In the genomic region with DNA sequence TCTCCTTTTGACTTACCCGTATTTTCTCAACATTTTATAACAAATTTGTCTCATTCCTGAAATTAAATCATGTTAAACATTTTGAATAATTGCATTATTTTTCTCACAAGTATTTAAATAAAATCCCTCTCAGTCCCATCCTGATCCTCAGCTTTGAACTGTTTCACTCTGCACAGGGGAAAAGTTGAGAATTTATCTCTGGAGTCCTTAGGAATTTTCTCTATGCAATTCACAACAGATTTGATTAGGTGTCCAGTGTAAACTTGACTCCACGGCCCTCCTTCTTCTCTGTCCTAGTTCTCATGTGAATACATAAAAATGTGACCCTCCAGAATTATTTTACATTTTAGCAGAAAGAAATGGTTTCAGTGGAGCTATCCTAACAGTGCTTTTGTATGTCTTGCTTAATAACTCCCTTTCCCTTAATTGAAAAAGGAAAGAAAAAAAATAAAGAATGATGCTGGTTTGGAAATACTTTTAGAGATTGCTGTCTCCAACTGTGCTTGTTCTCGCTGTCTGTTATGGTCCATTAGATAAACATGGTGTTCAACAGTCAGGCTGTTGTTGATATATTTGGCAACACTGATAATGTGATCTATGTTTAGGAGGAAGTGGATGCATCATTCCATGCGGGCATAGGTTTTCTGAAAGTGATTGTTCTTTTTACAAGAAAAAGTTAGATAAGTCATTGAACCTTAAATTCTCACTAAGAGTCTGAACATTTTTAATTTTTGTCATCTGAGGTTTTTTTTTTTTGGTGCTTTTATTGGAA, we compare ENCODE assay signal across 1 cellular context.
TF ChIP-seq lines count a peak whose summit lies in the region.

No MANE protein-coding gene starts in this region.

TF ChIP-seq in K562, 482 proteins besides CTCF, POLR2A, EP300 and RAD21 (continued from another document and continues in another):
- TF ChIP-seq, protein P1, sequence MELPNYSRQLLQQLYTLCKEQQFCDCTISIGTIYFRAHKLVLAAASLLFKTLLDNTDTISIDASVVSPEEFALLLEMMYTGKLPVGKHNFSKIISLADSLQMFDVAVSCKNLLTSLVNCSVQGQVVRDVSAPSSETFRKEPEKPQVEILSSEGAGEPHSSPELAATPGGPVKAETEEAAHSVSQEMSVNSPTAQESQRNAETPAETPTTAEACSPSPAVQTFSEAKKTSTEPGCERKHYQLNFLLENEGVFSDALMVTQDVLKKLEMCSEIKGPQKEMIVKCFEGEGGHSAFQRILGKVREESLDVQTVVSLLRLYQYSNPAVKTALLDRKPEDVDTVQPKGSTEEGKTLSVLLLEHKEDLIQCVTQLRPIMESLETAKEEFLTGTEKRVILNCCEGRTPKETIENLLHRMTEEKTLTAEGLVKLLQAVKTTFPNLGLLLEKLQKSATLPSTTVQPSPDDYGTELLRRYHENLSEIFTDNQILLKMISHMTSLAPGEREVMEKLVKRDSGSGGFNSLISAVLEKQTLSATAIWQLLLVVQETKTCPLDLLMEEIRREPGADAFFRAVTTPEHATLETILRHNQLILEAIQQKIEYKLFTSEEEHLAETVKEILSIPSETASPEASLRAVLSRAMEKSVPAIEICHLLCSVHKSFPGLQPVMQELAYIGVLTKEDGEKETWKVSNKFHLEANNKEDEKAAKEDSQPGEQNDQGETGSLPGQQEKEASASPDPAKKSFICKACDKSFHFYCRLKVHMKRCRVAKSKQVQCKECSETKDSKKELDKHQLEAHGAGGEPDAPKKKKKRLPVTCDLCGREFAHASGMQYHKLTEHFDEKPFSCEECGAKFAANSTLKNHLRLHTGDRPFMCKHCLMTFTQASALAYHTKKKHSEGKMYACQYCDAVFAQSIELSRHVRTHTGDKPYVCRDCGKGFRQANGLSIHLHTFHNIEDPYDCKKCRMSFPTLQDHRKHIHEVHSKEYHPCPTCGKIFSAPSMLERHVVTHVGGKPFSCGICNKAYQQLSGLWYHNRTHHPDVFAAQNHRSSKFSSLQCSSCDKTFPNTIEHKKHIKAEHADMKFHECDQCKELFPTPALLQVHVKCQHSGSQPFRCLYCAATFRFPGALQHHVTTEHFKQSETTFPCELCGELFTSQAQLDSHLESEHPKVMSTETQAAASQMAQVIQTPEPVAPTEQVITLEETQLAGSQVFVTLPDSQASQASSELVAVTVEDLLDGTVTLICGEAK (IDR thresholded peaks at IDR 0.05): no peak
- TF ChIP-seq, protein P1 (CRISPR knock-in tag; IDR thresholded peaks at IDR 0.05): no peak
- TF ChIP-seq ATF1 (CRISPR knock-in tag; IDR thresholded peaks at IDR 0.05) (no peak), ATF1 (tag; IDR thresholded peaks at IDR 0.05) (peak; percentile 50; the same call in 1 of the 2 replicates), GTF2F1 (IDR thresholded peaks at IDR 0.05; ENCODE audit: low read depth, low read length) (no peak), ZSCAN29 (IDR thresholded peaks at IDR 0.05) (no peak), MECOM (CRISPR knock-in tag; IDR thresholded peaks at IDR 0.05) (no peak), RBM22 (IDR thresholded peaks at IDR 0.05; ENCODE audit: low read depth, low read length, poor library complexity, severe bottlenecking) (no peak), SIRT6 (IDR thresholded peaks at IDR 0.05; ENCODE audit: low read depth, low read length) (no peak), TCFL5 (CRISPR knock-in tag; conservative IDR thresholded peaks at IDR 0.05) (no peak), GATAD2A (IDR thresholded peaks at IDR 0.05) (no peak), CBFB (CRISPR knock-in tag; IDR thresholded peaks at IDR 0.05) (no peak), TGIF2 (CRISPR knock-in tag; IDR thresholded peaks at IDR 0.05) (no peak), RBM17 (IDR thresholded peaks at IDR 0.05; ENCODE audit: borderline replicate concordance, low read depth, low read length) (no peak), NFE2 (IDR thresholded peaks at IDR 0.05; ENCODE audit: low read depth) (peak; percentile 50), ZNF507 (tag; conservative IDR thresholded peaks at IDR 0.05) (no peak), SOX6 (IDR thresholded peaks at IDR 0.05) (peak; percentile 92), HDAC8 (tag; IDR thresholded peaks at IDR 0.05) (no peak), TAF1 (IDR thresholded peaks at IDR 0.05; ENCODE audit: control insufficient read depth, extremely low read depth, insufficient read depth, low read length, severe bottlenecking) (no peak), U2AF1 (optimal IDR thresholded peaks at IDR 0.05; ENCODE audit: low read depth, low read length) (no peak), MEF2A (IDR thresholded peaks at IDR 0.05; ENCODE audit: control insufficient read depth, low read depth, low read length) (peak; percentile 78), TRIM28 (IDR thresholded peaks at IDR 0.05) (no peak), CCAR2 (IDR thresholded peaks at IDR 0.05; ENCODE audit: low read depth, low read length) (no peak), SNIP1 (IDR thresholded peaks at IDR 0.05; ENCODE audit: low read depth) (no peak)
- TF ChIP-seq, protein P2, sequence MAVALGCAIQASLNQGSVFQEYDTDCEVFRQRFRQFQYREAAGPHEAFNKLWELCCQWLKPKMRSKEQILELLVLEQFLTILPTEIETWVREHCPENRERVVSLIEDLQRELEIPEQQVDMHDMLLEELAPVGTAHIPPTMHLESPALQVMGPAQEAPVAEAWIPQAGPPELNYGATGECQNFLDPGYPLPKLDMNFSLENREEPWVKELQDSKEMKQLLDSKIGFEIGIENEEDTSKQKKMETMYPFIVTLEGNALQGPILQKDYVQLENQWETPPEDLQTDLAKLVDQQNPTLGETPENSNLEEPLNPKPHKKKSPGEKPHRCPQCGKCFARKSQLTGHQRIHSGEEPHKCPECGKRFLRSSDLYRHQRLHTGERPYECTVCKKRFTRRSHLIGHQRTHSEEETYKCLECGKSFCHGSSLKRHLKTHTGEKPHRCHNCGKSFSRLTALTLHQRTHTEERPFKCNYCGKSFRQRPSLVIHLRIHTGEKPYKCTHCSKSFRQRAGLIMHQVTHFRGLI (CRISPR knock-in tag; IDR thresholded peaks at IDR 0.05): no peak
- TF ChIP-seq, protein P3, sequence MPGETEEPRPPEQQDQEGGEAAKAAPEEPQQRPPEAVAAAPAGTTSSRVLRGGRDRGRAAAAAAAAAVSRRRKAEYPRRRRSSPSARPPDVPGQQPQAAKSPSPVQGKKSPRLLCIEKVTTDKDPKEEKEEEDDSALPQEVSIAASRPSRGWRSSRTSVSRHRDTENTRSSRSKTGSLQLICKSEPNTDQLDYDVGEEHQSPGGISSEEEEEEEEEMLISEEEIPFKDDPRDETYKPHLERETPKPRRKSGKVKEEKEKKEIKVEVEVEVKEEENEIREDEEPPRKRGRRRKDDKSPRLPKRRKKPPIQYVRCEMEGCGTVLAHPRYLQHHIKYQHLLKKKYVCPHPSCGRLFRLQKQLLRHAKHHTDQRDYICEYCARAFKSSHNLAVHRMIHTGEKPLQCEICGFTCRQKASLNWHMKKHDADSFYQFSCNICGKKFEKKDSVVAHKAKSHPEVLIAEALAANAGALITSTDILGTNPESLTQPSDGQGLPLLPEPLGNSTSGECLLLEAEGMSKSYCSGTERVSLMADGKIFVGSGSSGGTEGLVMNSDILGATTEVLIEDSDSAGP (CRISPR knock-in tag; IDR thresholded peaks at IDR 0.05): no peak
- TF ChIP-seq, protein P4, sequence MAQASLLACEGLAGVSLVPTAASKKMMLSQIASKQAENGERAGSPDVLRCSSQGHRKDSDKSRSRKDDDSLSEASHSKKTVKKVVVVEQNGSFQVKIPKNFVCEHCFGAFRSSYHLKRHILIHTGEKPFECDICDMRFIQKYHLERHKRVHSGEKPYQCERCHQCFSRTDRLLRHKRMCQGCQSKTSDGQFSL (CRISPR knock-in tag; IDR thresholded peaks at IDR 0.05): no peak
- TF ChIP-seq, protein P4 (tag; IDR thresholded peaks at IDR 0.05): no peak
- TF ChIP-seq, protein P5, sequence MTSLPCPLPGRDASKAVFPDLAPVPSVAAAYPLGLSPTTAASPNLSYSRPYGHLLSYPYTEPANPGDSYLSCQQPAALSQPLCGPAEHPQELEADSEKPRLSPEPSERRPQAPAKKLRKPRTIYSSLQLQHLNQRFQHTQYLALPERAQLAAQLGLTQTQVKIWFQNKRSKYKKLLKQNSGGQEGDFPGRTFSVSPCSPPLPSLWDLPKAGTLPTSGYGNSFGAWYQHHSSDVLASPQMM (CRISPR knock-in tag; IDR thresholded peaks at IDR 0.05): no peak
- TF ChIP-seq, protein P6, sequence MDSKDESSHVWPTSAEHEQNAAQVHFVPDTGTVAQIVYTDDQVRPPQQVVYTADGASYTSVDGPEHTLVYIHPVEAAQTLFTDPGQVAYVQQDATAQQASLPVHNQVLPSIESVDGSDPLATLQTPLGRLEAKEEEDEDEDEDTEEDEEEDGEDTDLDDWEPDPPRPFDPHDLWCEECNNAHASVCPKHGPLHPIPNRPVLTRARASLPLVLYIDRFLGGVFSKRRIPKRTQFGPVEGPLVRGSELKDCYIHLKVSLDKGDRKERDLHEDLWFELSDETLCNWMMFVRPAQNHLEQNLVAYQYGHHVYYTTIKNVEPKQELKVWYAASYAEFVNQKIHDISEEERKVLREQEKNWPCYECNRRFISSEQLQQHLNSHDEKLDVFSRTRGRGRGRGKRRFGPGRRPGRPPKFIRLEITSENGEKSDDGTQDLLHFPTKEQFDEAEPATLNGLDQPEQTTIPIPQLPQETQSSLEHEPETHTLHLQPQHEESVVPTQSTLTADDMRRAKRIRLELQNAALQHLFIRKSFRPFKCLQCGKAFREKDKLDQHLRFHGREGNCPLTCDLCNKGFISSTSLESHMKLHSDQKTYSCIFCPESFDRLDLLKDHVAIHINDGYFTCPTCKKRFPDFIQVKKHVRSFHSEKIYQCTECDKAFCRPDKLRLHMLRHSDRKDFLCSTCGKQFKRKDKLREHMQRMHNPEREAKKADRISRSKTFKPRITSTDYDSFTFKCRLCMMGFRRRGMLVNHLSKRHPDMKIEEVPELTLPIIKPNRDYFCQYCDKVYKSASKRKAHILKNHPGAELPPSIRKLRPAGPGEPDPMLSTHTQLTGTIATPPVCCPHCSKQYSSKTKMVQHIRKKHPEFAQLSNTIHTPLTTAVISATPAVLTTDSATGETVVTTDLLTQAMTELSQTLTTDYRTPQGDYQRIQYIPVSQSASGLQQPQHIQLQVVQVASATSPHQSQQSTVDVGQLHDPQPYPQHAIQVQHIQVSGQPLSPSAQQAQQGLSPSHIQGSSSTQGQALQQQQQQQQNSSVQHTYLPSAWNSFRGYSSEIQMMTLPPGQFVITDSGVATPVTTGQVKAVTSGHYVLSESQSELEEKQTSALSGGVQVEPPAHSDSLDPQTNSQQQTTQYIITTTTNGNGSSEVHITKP (IDR thresholded peaks at IDR 0.05; ENCODE audit: partially characterized antibody): no peak
- TF ChIP-seq, protein P7, sequence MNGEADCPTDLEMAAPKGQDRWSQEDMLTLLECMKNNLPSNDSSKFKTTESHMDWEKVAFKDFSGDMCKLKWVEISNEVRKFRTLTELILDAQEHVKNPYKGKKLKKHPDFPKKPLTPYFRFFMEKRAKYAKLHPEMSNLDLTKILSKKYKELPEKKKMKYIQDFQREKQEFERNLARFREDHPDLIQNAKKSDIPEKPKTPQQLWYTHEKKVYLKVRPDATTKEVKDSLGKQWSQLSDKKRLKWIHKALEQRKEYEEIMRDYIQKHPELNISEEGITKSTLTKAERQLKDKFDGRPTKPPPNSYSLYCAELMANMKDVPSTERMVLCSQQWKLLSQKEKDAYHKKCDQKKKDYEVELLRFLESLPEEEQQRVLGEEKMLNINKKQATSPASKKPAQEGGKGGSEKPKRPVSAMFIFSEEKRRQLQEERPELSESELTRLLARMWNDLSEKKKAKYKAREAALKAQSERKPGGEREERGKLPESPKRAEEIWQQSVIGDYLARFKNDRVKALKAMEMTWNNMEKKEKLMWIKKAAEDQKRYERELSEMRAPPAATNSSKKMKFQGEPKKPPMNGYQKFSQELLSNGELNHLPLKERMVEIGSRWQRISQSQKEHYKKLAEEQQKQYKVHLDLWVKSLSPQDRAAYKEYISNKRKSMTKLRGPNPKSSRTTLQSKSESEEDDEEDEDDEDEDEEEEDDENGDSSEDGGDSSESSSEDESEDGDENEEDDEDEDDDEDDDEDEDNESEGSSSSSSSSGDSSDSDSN (IDR thresholded peaks at IDR 0.05; ENCODE audit: borderline replicate concordance in 1 of 2, low read depth in 2 of 2, low read length in 2 of 2): no peak
- TF ChIP-seq, protein P8, sequence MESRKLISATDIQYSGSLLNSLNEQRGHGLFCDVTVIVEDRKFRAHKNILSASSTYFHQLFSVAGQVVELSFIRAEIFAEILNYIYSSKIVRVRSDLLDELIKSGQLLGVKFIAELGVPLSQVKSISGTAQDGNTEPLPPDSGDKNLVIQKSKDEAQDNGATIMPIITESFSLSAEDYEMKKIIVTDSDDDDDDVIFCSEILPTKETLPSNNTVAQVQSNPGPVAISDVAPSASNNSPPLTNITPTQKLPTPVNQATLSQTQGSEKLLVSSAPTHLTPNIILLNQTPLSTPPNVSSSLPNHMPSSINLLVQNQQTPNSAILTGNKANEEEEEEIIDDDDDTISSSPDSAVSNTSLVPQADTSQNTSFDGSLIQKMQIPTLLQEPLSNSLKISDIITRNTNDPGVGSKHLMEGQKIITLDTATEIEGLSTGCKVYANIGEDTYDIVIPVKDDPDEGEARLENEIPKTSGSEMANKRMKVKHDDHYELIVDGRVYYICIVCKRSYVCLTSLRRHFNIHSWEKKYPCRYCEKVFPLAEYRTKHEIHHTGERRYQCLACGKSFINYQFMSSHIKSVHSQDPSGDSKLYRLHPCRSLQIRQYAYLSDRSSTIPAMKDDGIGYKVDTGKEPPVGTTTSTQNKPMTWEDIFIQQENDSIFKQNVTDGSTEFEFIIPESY (CRISPR knock-in tag; IDR thresholded peaks at IDR 0.05): no peak
